In the genomic region with DNA sequence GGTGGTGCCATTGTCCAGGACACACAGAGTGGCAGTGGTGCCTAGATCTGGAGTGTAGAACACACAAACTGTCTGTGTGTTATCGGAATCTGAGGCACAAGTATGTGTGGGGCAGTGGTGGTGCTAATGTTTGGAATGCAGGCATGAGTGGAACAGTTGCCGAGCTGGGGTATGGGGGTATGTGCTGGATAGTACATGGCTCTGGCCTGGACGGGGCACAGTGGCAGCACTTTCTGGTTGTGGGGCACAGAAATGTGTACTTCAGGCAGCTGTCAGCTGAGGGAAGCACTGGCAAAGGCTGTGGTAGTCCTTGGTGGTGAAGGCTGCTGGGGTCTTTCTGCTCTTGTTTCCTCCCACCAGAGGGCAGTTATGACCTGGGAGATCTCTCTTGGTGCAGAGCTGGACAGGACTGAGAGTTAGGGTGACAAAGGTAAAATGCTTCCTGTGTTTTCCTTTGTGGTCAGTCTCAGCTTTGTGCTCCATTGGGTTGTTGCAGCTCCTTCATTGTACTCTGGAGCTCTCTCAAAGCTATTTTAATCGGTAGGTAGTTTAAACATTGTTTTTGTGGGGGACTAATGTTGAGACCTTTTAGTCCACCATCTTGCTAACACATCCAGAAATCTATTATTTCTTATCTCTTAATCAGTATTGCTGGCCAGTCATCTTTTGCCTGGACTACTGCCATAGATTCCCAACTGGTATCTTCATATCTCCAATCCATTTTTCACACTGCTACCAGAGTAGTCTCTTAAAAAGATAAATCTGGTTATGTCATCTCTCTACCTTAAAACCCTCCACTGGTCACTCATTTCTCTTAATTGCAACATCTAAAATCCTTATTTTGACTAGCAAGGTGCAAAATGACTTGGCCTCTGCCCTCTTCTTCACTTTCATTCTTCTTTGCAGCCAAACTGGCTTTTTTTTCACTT, we compare ENCODE assay signal across 12 cellular contexts.
DNase-seq lines count a peak whose midpoint lies in the region; ATAC-seq, FAIRE-seq and TF ChIP-seq lines count a peak whose summit lies in the region.
"Had no signal": no experiment of that assay in that cellular context is flagged by ENCODE, and none has a peak within 500 bp of the region (broad histone marks: within the 10 kb centered on the region; RNA-seq: fewer than 3 reads in every experiment).

No MANE protein-coding gene starts in this region.

- no peak overlapping the region for H3K4me3 ChIP-seq in A673 (ENCODE audit: low read depth, low read length, poor library complexity, severe bottlenecking)
- H3K4me3 ChIP-seq in PC-3 (ENCODE audit: low read length) = no peak overlapping the region
- H3K4me3 ChIP-seq in fibroblast of villous mesenchyme (ENCODE audit: low read depth, low read length) = no peak overlapping the region
- no peak overlapping the region for H3K4me3 ChIP-seq in smooth muscle cell
- H3K4me3 ChIP-seq: gastroesophageal sphincter had no signal

- H4K20me1 ChIP-seq in PC-3 (ENCODE audit: low read length) (no peaks in the 10 kb centered on the region), smooth muscle cell (ENCODE audit: low read depth) (no peaks in the 10 kb centered on the region)

- DNase-seq in A673 (ENCODE audit: low spot score) (peak; percentile 19), ELR (ENCODE audit: low read depth) (peak; percentile 10), PC-3 (peak; percentile 19), fibroblast of villous mesenchyme (ENCODE audit: low read depth) (no peak), GM19239 (ENCODE audit: insufficient read length, low spot score) (no peak), GM10248 (ENCODE audit: extremely low spot score) (no peak), smooth muscle cell (lab: John Stamatoyannopoulos, UW; ENCODE audit: unreplicated experiment) (no peak), putamen (ENCODE audit: low spot score) (no peak)
- DNase-seq: activated CD8-positive, alpha-beta memory T cell treated with anti-CD3 and anti-CD28 coated beads, Interleukin-2, amount 50 U/mL, for 4 hours; amygdala; NCI-H2171 treated with DMSO at 0.1 percent for 48 hours had no signal

- H3K79me2 ChIP-seq in PC-3 (ENCODE audit: low read length) (no peaks in the 10 kb centered on the region), smooth muscle cell (ENCODE audit: low read depth) (no peaks in the 10 kb centered on the region)

- H3K9ac ChIP-seq in PC-3 (ENCODE audit: low read length) (no peak overlapping the region), smooth muscle cell (ENCODE audit: low read depth) (no peak overlapping the region)

- ATAC-seq in PC-3 = no peak; the same call in 1 of the 2 replicates
- ATAC-seq: gastroesophageal sphincter had no signal

- no peak overlapping the region for H3K4me2 ChIP-seq in PC-3 (ENCODE audit: low read length)
- no peak overlapping the region for H3K4me2 ChIP-seq in smooth muscle cell

- no peaks in the 10 kb centered on the region for H3K4me1 ChIP-seq in A673 (ENCODE audit: insufficient read depth, low read length, poor library complexity, severe bottlenecking)
- H3K4me1 ChIP-seq in PC-3 (ENCODE audit: insufficient read depth, low read length) = no peaks in the 10 kb centered on the region
- H3K4me1 ChIP-seq in smooth muscle cell (ENCODE audit: low read depth) = no peaks in the 10 kb centered on the region
- H3K4me1 ChIP-seq: gastroesophageal sphincter had no signal

- POLR2A ChIA-PET in A673 (lab: Charles Lee; ENCODE audit: low non-redundant PET) (no interaction called here), PC-3 (lab: Charles Lee; ENCODE audit: unreplicated experiment) (no interaction called here), GM10248 (lab: Yijun Ruan, JAX) (no interaction called here)

- BruUV-seq in A673 (replicated peaks; lab: Mats Ljungman, UMichigan) = no TSS peak
- BruUV-seq in PC-3 (replicated peaks; lab: Mats Ljungman, UMichigan) = no TSS peak

- no peak for FAIRE-seq in GM19239 (lab: Jason Lieb, UNC)

- H2AFZ ChIP-seq in PC-3 (ENCODE audit: low read length) (no peak overlapping the region), smooth muscle cell (ENCODE audit: low read depth) (no peak overlapping the region)

- TF ChIP-seq CTCF in A673 (conservative IDR thresholded peaks at IDR 0.05; ENCODE audit: low read depth, low read length) (peak; percentile 24; the same call in 1 of the 2 replicates), PC-3 (conservative IDR thresholded peaks at IDR 0.05; ENCODE audit: low read depth, low read length) (peak; percentile 30; the same call in 1 of the 2 replicates), fibroblast of villous mesenchyme (IDR thresholded peaks at IDR 0.05; ENCODE audit: insufficient read depth, low read depth, low read length) (peak; percentile 3), GM10248 (IDR thresholded peaks at IDR 0.05; ENCODE audit: control extremely low read depth, extremely low read depth, low read depth, missing control alignments) (no peak), smooth muscle cell (IDR thresholded peaks at IDR 0.05; ENCODE audit: borderline replicate concordance, insufficient read depth, poor library complexity, severe bottlenecking) (no peak)

- intact Hi-C loops in A673 (cut with micrococcal nuclease; ENCODE audit: unreplicated experiment) = no loop called here
- intact Hi-C loops in PC-3 (cut with micrococcal nuclease) = no loop called here

- CTCF ChIA-PET in A673 (lab: Charles Lee) (interaction anchor here (0.6 kb wide), 1 partner anchor 9 kb away, joined by 6 read pairs; no protein-coding TSS in a partner anchor), PC-3 (lab: Charles Lee) (no interaction called here), GM10248 (lab: Yijun Ruan, JAX) (no interaction called here)

- no peaks in the 10 kb centered on the region for H3F3A ChIP-seq in PC-3 (ENCODE audit: low read length, unreplicated experiment)
- H3F3A ChIP-seq in smooth muscle cell (ENCODE audit: low read depth) = no peaks in the 10 kb centered on the region

- no peaks in the 10 kb centered on the region for H3K9me2 ChIP-seq in PC-3 (replicated peaks; ENCODE audit: low read length)

- H3K9me3 ChIP-seq in A673 (ENCODE audit: low read depth, low read length, poor library complexity, severe bottlenecking) = no peaks in the 10 kb centered on the region
- no peaks in the 10 kb centered on the region for H3K9me3 ChIP-seq in PC-3 (ENCODE audit: low read length)
- no peaks in the 10 kb centered on the region for H3K9me3 ChIP-seq in smooth muscle cell (replicated peaks; ENCODE audit: low read depth)

- no peak overlapping the region for H3K27ac ChIP-seq in A673 (ENCODE audit: low read depth, low read length, poor library complexity, severe bottlenecking)
- H3K27ac ChIP-seq in PC-3 (ENCODE audit: low read length) = no peak overlapping the region
- H3K27ac ChIP-seq in smooth muscle cell (ENCODE audit: low read depth) = no peak overlapping the region
- H3K27ac ChIP-seq: gastroesophageal sphincter had no signal

- H3K27me3 ChIP-seq in A673 (replicated peaks; ENCODE audit: insufficient read depth, low read depth, low read length, poor library complexity) (peaks cover 13% of the 10 kb centered on the region), PC-3 (ENCODE audit: low read length) (no peaks in the 10 kb centered on the region), smooth muscle cell (ENCODE audit: low read depth) (no peaks in the 10 kb centered on the region)
- H3K27me3 ChIP-seq: gastroesophageal sphincter had no signal

- H3K36me3 ChIP-seq in A673 (ENCODE audit: insufficient read depth, low read length, poor library complexity, severe bottlenecking) (no peaks in the 10 kb centered on the region), PC-3 (ENCODE audit: low read depth, low read length) (no peaks in the 10 kb centered on the region), smooth muscle cell (ENCODE audit: low read depth) (no peaks in the 10 kb centered on the region)
- H3K36me3 ChIP-seq: gastroesophageal sphincter had no signal

- 81% methylated on average over 4 of the region's 4 CpGs for WGBS in smooth muscle cell (ENCODE audit: low lambda C conversion rate)

Comparison
In these comparisons a context has a peak if more than half of its experiments do, and no peak if none do; other contexts are left out.
1. DNase-seq: peak in A673 (single experiment), ELR (single experiment) and PC-3 (single experiment); none in fibroblast of villous mesenchyme (single experiment), GM19239 (single experiment), GM10248 (single experiment), smooth muscle cell (single experiment) and putamen (single experiment).
2. CTCF ChIP-seq: peak in A673 (single experiment), PC-3 (single experiment) and fibroblast of villous mesenchyme (single experiment); none in GM10248 (single experiment) and smooth muscle cell (single experiment).